Comparison of ENCODE assay signal across 9 cellular contexts in the genomic region with DNA sequence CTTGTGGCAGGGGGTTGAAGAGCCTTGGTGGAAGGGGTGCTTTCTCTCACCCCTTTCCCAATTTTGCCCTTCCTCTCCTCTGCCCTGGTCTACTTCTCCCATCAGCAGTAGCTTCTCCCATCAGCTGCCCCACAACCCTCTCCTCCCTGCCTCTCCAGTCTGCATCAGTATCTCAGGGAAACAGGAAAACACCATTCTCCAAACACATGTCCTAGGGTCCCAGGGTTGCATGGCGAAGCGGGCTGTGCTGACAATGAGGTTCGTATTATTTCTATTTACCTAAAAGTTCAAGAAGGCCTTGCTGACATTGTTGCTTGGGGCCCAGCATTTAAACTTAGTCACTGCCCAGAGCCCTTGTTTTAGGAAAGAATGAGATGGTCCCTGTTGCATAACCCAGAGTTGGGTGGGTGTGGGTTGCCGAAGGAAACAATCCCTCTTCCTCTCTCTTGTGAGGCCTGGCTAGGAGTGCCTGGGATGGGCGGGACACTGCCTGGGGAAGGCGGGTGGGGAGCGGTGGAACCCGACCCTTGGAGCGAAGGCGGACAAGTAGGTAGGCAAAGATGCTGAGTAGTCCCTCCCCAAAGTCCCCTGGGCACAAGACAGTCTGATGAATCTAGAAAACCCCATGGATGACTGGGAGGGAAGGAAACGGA. TPM values are rescaled to one million over a fixed set of nuclear protein-coding genes. Genes with fewer than 3 reads are reported as not detected.
DNase-seq lines count a peak whose midpoint lies in the region; ATAC-seq and TF ChIP-seq lines count a peak whose summit lies in the region.
"Had no signal": no experiment of that assay in that cellular context is flagged by ENCODE, and none has a peak within 500 bp of the region (broad histone marks: within the 10 kb centered on the region; RNA-seq: fewer than 3 reads in every experiment).

No MANE protein-coding gene starts in this region.

- H3K4me3 Mint-ChIP-seq in activated naive CD4-positive, alpha-beta T cell treated with anti-CD3 and anti-CD28 coated beads, Interleukin-2, amount 50 U/mL, for 24 hours: no peak overlapping the region
- H3K4me3 Mint-ChIP-seq in activated naive CD4-positive, alpha-beta T cell treated with anti-CD3 and anti-CD28 coated beads, Interleukin-2, amount 10 ng/mL, durations not matched to agents 7 days and 5 days: no peak overlapping the region

- 42% methylated on average over 11 of the region's 11 CpGs for WGBS in urinary bladder

- no peak for TF ChIP-seq CTCF in choroid plexus epithelial cell (conservative IDR thresholded peaks at IDR 0.05; ENCODE audit: low read depth, low read length)

- no peak for DNase-seq in activated naive CD4-positive, alpha-beta T cell (lab: John Stamatoyannopoulos, UW)
- DNase-seq in choroid plexus epithelial cell (ENCODE audit: low read depth) (peak; percentile 25), medulla oblongata (ENCODE audit: extremely low spot score) (peak; percentile 10), HUDEP-2 (lab: John Stamatoyannopoulos, UW; ENCODE audit: unreplicated experiment in 76 of 76) (no peak)
- no peak for DNase-seq in activated naive CD4-positive, alpha-beta T cell treated with anti-CD3 and anti-CD28 coated beads, Interleukin-2, amount 10 ng/mL, durations not matched to agents 7 days and 5 days

- no peak for ATAC-seq in HG03135 (IDR thresholded peaks at IDR 0.05; ENCODE audit: unreplicated experiment)

- peak overlapping the region; percentile 67 for H3K27ac Mint-ChIP-seq in activated naive CD4-positive, alpha-beta T cell treated with anti-CD3 and anti-CD28 coated beads, Interleukin-2, amount 50 U/mL, for 24 hours
- no peak overlapping the region for H3K27ac Mint-ChIP-seq in activated naive CD4-positive, alpha-beta T cell treated with anti-CD3 and anti-CD28 coated beads, Interleukin-2, amount 10 ng/mL, durations not matched to agents 7 days and 5 days

- no peaks in the 10 kb centered on the region for H3K27me3 Mint-ChIP-seq in activated naive CD4-positive, alpha-beta T cell treated with anti-CD3 and anti-CD28 coated beads, Interleukin-2, amount 50 U/mL, for 24 hours
- peaks cover 72% of the 10 kb centered on the region for H3K27me3 Mint-ChIP-seq in activated naive CD4-positive, alpha-beta T cell treated with anti-CD3 and anti-CD28 coated beads, Interleukin-2, amount 10 ng/mL, durations not matched to agents 7 days and 5 days

- peak overlapping the region; percentile 48 for H3K27ac ChIP-seq in urinary bladder (ENCODE audit: low read depth)

- H3K4me1 ChIP-seq in urinary bladder (ENCODE audit: insufficient read depth): no peaks in the 10 kb centered on the region

- H3K9me3 Mint-ChIP-seq in activated naive CD4-positive, alpha-beta T cell treated with anti-CD3 and anti-CD28 coated beads, Interleukin-2, amount 50 U/mL, for 24 hours: no peaks in the 10 kb centered on the region
- no peaks in the 10 kb centered on the region for H3K9me3 Mint-ChIP-seq in activated naive CD4-positive, alpha-beta T cell treated with anti-CD3 and anti-CD28 coated beads, Interleukin-2, amount 10 ng/mL, durations not matched to agents 7 days and 5 days

- peaks cover 23% of the 10 kb centered on the region for H3K4me1 Mint-ChIP-seq in activated naive CD4-positive, alpha-beta T cell treated with anti-CD3 and anti-CD28 coated beads, Interleukin-2, amount 50 U/mL, for 24 hours
- peaks cover 33% of the 10 kb centered on the region for H3K4me1 Mint-ChIP-seq in activated naive CD4-positive, alpha-beta T cell treated with anti-CD3 and anti-CD28 coated beads, Interleukin-2, amount 10 ng/mL, durations not matched to agents 7 days and 5 days

- CTCF ChIA-PET in activated naive CD4-positive, alpha-beta T cell treated with anti-CD3 and anti-CD28 coated beads, Interleukin-2, amount 10 ng/mL, durations not matched to agents 7 days and 5 days (lab: Charles Lee): interaction anchor here (9.1 kb wide), 1 partner anchor 28 kb away, joined by 250 read pairs; no protein-coding TSS in a partner anchor

- H3K36me3 Mint-ChIP-seq in activated naive CD4-positive, alpha-beta T cell treated with anti-CD3 and anti-CD28 coated beads, Interleukin-2, amount 50 U/mL, for 24 hours: no peaks in the 10 kb centered on the region
- H3K36me3 Mint-ChIP-seq in activated naive CD4-positive, alpha-beta T cell treated with anti-CD3 and anti-CD28 coated beads, Interleukin-2, amount 10 ng/mL, durations not matched to agents 7 days and 5 days: no peaks in the 10 kb centered on the region

- no peaks in the 10 kb centered on the region for H3K36me3 ChIP-seq in urinary bladder (ENCODE audit: insufficient read depth)

- no peak overlapping the region for H3K4me3 ChIP-seq in choroid plexus epithelial cell (ENCODE audit: low read depth, low read length)
- peak overlapping the region; percentile 55 for H3K4me3 ChIP-seq in urinary bladder (ENCODE audit: low read depth, low read length)

RNA-seq across cellular contexts. Expression of gene IGFBP6, which starts 1.3 kb away (rescaled TPM):
- total RNA-seq in urinary bladder: 39.8 TPM
- 461 TPM for polyA plus RNA-seq in urinary bladder
- polyA plus RNA-seq: neural cell had no signal

RNA-seq across cellular contexts. Expression of gene SOAT2, which starts 7.1 kb away (rescaled TPM):
- not detected for total RNA-seq in urinary bladder
- 0.30 TPM for polyA plus RNA-seq in urinary bladder
- polyA plus RNA-seq: neural cell had no signal

RNA-seq across cellular contexts. Expression of gene SPRYD3, which starts 17.0 kb away (rescaled TPM):
- 9.0 TPM for total RNA-seq in urinary bladder
- 66.3 TPM for polyA plus RNA-seq in urinary bladder

RNA-seq across cellular contexts. Expression of gene TNS2, which starts 46.4 kb away (rescaled TPM):
- 57.9 TPM for total RNA-seq in urinary bladder
- 178 TPM for polyA plus RNA-seq in urinary bladder

Comparison
In these comparisons a context has a peak if more than half of its experiments do, and no peak if none do; other contexts are left out.
1. DNase-seq: peak in choroid plexus epithelial cell (single experiment) and medulla oblongata (single experiment); none in activated naive CD4-positive, alpha-beta T cell (0 of 4), HUDEP-2 (0 of 76) and activated naive CD4-positive, alpha-beta T cell treated with anti-CD3 and anti-CD28 coated beads, Interleukin-2, amount 10 ng/mL, durations not matched to agents 7 days and 5 days (single experiment).